Comparison of ENCODE assay signal across 21 cellular contexts in genomic region chr3:97691354-97691753, GRCh38.
"Had no signal": no experiment of that assay in that cellular context is flagged by ENCODE, and none has a peak within 500 bp of the region (broad histone marks: within the 10 kb centered on the region; RNA-seq: fewer than 3 reads in every experiment).

No MANE protein-coding gene starts in this region.

- H3K4me3 ChIP-seq: breast epithelium, dorsolateral prefrontal cortex, esophagus muscularis mucosa, gastrocnemius medialis, ovary, thyroid gland, upper lobe of right lung had no signal

- DNase-seq: activated CD4-positive, alpha-beta T cell treated with anti-CD3 and anti-CD28 coated beads for 4 hours; activated CD4-positive, alpha-beta T cell treated with anti-CD3 and anti-CD28 coated beads, Interleukin-2, amount 50 U/mL, for 48 hours; activated CD4-positive, CD25-positive, alpha-beta regulatory T cell; activated naive CD4-positive, alpha-beta T cell treated with anti-CD3 and anti-CD28 coated beads for 36 hours; activated naive CD8-positive, alpha-beta T cell treated with anti-CD3 and anti-CD28 coated beads, Interleukin-2, amount 10 ng/mL, durations not matched to agents 7 days and 5 days; activated T-cell treated with anti-CD3 and anti-CD28 coated beads, Interleukin-2, amount 50 U/mL, for 48 hours; amniotic stem cell; dorsolateral prefrontal cortex; gastrocnemius medialis; head of caudate nucleus; hypothalamus; mesenchymal stem cell; ovary; right cardiac atrium; stimulated activated CD4-positive, alpha-beta T cell treated with anti-CD3 and anti-CD28 coated beads, Interleukin-4, amount 100 ng/mL, for 24 hours; stimulated activated naive CD8-positive, alpha-beta T cell treated with anti-CD3 and anti-CD28 coated beads, Interleukin-15, Interleukin-2, amounts not matched to agents 100 U/mL and 50 U/mL, for 24 hours; thyroid gland; upper lobe of right lung had no signal

- H3K4me1 ChIP-seq: breast epithelium, esophagus muscularis mucosa, upper lobe of right lung had no signal

- H3K36me3 ChIP-seq: breast epithelium, esophagus muscularis mucosa, gastrocnemius medialis, neutrophil, ovary, thyroid gland, upper lobe of right lung had no signal

- H3K27ac ChIP-seq: breast epithelium, dorsolateral prefrontal cortex, esophagus muscularis mucosa, gastrocnemius medialis, neutrophil, ovary, thyroid gland, upper lobe of right lung had no signal

- H3K27me3 ChIP-seq: breast epithelium, dorsolateral prefrontal cortex, esophagus muscularis mucosa, gastrocnemius medialis, neutrophil, ovary, thyroid gland, upper lobe of right lung had no signal

- H3K9me3 ChIP-seq: breast epithelium, esophagus muscularis mucosa, gastrocnemius medialis, neutrophil, ovary, thyroid gland, upper lobe of right lung had no signal

- ATAC-seq: gastrocnemius medialis; right cardiac atrium; stimulated activated naive CD8-positive, alpha-beta T cell treated with anti-CD3 and anti-CD28 coated beads, Interleukin-15, Interleukin-2, amounts not matched to agents 100 U/mL and 50 U/mL, for 24 hours; upper lobe of right lung had no signal
